Comparison of ENCODE assay signal across 9 cellular contexts in genomic region chr2:212536385-212537310, GRCh38. TPM values are rescaled to one million over a fixed set of nuclear protein-coding genes. Genes with fewer than 3 reads are reported as not detected.
DNase-seq lines count a peak whose midpoint lies in the region; ATAC-seq and TF ChIP-seq lines count a peak whose summit lies in the region.
"Had no signal": no experiment of that assay in that cellular context is flagged by ENCODE, and none has a peak within 500 bp of the region (broad histone marks: within the 10 kb centered on the region; RNA-seq: fewer than 3 reads in every experiment).

No MANE protein-coding gene starts in this region.

- H3K27me3 ChIP-seq in Caco-2 (replicated peaks; ENCODE audit: control insufficient read depth, insufficient read depth, low read length) (peaks cover 6% of the 10 kb centered on the region), esophagus muscularis mucosa (peaks cover 0 to 49% (median 25%) of the 10 kb centered on the region in 4 donors)

- H3K36me3 Mint-ChIP-seq in Caco-2 (ENCODE audit: insufficient read depth, unreplicated experiment) (no peaks in the 10 kb centered on the region), nephron (ENCODE audit: low read depth) (no peaks in the 10 kb centered on the region)

- TF ChIP-seq CTCF in Caco-2 (IDR thresholded peaks at IDR 0.05; ENCODE audit: insufficient read depth in 1 of 2, low read depth in 1 of 2, low read length in 1 of 2, severe bottlenecking in 1 of 2, unreplicated experiment in 1 of 2) (no peak), esophagus muscularis mucosa (IDR thresholded peaks at IDR 0.05) (no peak), nephron (IDR thresholded peaks at IDR 0.05; ENCODE audit: unreplicated experiment in 3 of 3) (no peak)

- H3K4me1 Mint-ChIP-seq in Caco-2 (ENCODE audit: low read depth, unreplicated experiment), result peaks cover 18% of the 10 kb centered on the region
- H3K4me1 Mint-ChIP-seq in nephron, result peaks cover 18% of the 10 kb centered on the region

- intact Hi-C loops in Caco-2 (cut with micrococcal nuclease; ENCODE audit: unreplicated experiment), result no loop called here
- intact Hi-C loops in esophagus muscularis mucosa (cut with DNase I), result no loop called here

- CTCF ChIA-PET in Caco-2 (lab: Charles Lee), result interaction anchor here (0.8 kb wide), 1 partner anchor 17 kb away, joined by 4 read pairs; no protein-coding TSS in a partner anchor

- H3K4me3 Mint-ChIP-seq in Caco-2 (ENCODE audit: unreplicated experiment) (peak overlapping the region; percentile 69), nephron (peak overlapping the region; percentile 91 to 94 (median 93))

- TF ChIP-seq EP300 in esophagus muscularis mucosa (IDR thresholded peaks at IDR 0.05), result no peak

- H3K27me3 Mint-ChIP-seq in Caco-2 (ENCODE audit: insufficient read depth, unreplicated experiment) (peaks cover 27% of the 10 kb centered on the region), nephron (ENCODE audit: low read depth) (peaks cover 76% of the 10 kb centered on the region)

- H3K9me3 ChIP-seq in Caco-2, result no peaks in the 10 kb centered on the region
- H3K9me3 ChIP-seq in esophagus muscularis mucosa, result no peaks in the 10 kb centered on the region

- POLR2A ChIA-PET in Caco-2 (lab: Charles Lee), result no interaction called here

- H3K4me3 ChIP-seq in Caco-2 (ENCODE audit: low read depth, low read length), result no peak overlapping the region
- H3K4me3 ChIP-seq in esophagus muscularis mucosa, result peak overlapping the region; percentile 59 to 80 (median 66)

- no peak for ATAC-seq in GM18505 (IDR thresholded peaks at IDR 0.05; ENCODE audit: unreplicated experiment)

- 5% methylated on average over 50 of the region's 53 CpGs for WGBS in esophagus muscularis mucosa

- H3K36me3 ChIP-seq in Caco-2 (ENCODE audit: control insufficient read depth, insufficient read depth, low read length) (no peaks in the 10 kb centered on the region), esophagus muscularis mucosa (no peaks in the 10 kb centered on the region)

- no TSS peak for BruUV-seq in Caco-2 (replicated peaks; lab: Mats Ljungman, UMichigan)

- TF ChIP-seq POLR2A in esophagus muscularis mucosa (IDR thresholded peaks at IDR 0.05; ENCODE audit: low read depth) (no peak), GM18505 (IDR thresholded peaks at IDR 0.05; ENCODE audit: borderline replicate concordance, extremely low read depth, insufficient read depth, insufficient read length) (no peak)

- no peak overlapping the region for H3K27ac ChIP-seq in esophagus muscularis mucosa (replicated peaks in 1 of 4)

- H3K4me1 ChIP-seq in Caco-2 (peaks cover 16% of the 10 kb centered on the region), esophagus muscularis mucosa (peaks cover 10 to 38% (median 35%) of the 10 kb centered on the region in 4 donors)

- H3K27ac Mint-ChIP-seq in Caco-2 (ENCODE audit: unreplicated experiment), result no peak overlapping the region
- H3K27ac Mint-ChIP-seq in nephron, result peak overlapping the region; percentile 5 to 94 (median 62)

- no peaks in the 10 kb centered on the region for H3K9me3 Mint-ChIP-seq in Caco-2 (ENCODE audit: unreplicated experiment)
- no peaks in the 10 kb centered on the region for H3K9me3 Mint-ChIP-seq in nephron

- peak in 1 of 2 experiments; percentile 3 for DNase-seq in Caco-2
- peak; percentile 77 for DNase-seq in NCI-H345 treated with DMSO at 0.1 percent for 48 hours (lab: John Stamatoyannopoulos, UW; ENCODE audit: unreplicated experiment)
- no peak for DNase-seq in esophagus muscularis mucosa (ENCODE audit: extremely low spot score)
- DNase-seq in AML-193 (lab: John Stamatoyannopoulos, UW), result no peak
- no peak for DNase-seq in activated CD4-positive, alpha-beta T cell treated with anti-CD3 and anti-CD28 coated beads, Interleukin-2, amount 50 U/mL, for 1 hour
- DNase-seq in stimulated activated CD4-positive, alpha-beta T cell treated with anti-CD3 and anti-CD28 coated beads, Interleukin-4, amount 100 ng/mL, for 24 hours, result no peak

RNA-seq across cellular contexts. Expression of gene ERBB4, which starts 2.0 kb away (rescaled TPM):
- total RNA-seq in Caco-2 (2022) (not detected in 2 replicates), esophagus muscularis mucosa (under 1 TPM; under 0.01 to 0.19 (median 0.17) TPM)
- total RNA-seq: dermis microvascular lymphatic vessel endothelial cell had no signal
